Comparison of ENCODE assay signal across 1 cellular context in genomic region chr10:55509168-55509567, GRCh38.
TF ChIP-seq lines count a peak whose summit lies in the region.

No MANE protein-coding gene starts in this region.

TF ChIP-seq in HepG2, 621 proteins besides CTCF, POLR2A, EP300 and RAD21 (continued from another document):
- TF ChIP-seq ZNF318 (CRISPR knock-in tag; IDR thresholded peaks at IDR 0.05) (no peak), NONO (IDR thresholded peaks at IDR 0.05) (no peak), NONO (CRISPR knock-in tag; conservative IDR thresholded peaks at IDR 0.05) (no peak), ZBTB34 (CRISPR knock-in tag; IDR thresholded peaks at IDR 0.05) (no peak), ZNF563 (CRISPR knock-in tag; IDR thresholded peaks at IDR 0.05) (no peak), ZNF280D (CRISPR knock-in tag; IDR thresholded peaks at IDR 0.05) (no peak), GFI1 (CRISPR knock-in tag; IDR thresholded peaks at IDR 0.05; ENCODE audit: borderline replicate concordance) (no peak), ZNF234 (CRISPR knock-in tag; conservative IDR thresholded peaks at IDR 0.05) (no peak), STAT6 (CRISPR knock-in tag; IDR thresholded peaks at IDR 0.05; ENCODE audit: borderline replicate concordance) (no peak), TMF1 (CRISPR knock-in tag; IDR thresholded peaks at IDR 0.05; ENCODE audit: low read depth) (no peak), CAMTA2 (CRISPR knock-in tag; IDR thresholded peaks at IDR 0.05; ENCODE audit: borderline replicate concordance) (no peak), PREB (CRISPR knock-in tag; IDR thresholded peaks at IDR 0.05) (no peak), ZNF343 (CRISPR knock-in tag; IDR thresholded peaks at IDR 0.05) (no peak), BCL6 (CRISPR knock-in tag; IDR thresholded peaks at IDR 0.05) (no peak), MAZ (IDR thresholded peaks at IDR 0.05; ENCODE audit: borderline replicate concordance, low read depth, low read length) (no peak), MAZ (CRISPR knock-in tag; IDR thresholded peaks at IDR 0.05; ENCODE audit: low read depth) (no peak), FLYWCH1 (CRISPR knock-in tag; IDR thresholded peaks at IDR 0.05) (no peak), ZNF3 (CRISPR knock-in tag; IDR thresholded peaks at IDR 0.05) (no peak), RARA (CRISPR knock-in tag; IDR thresholded peaks at IDR 0.05) (no peak)
